ENCODE assay signal across 10 cellular contexts in the genomic region with DNA sequence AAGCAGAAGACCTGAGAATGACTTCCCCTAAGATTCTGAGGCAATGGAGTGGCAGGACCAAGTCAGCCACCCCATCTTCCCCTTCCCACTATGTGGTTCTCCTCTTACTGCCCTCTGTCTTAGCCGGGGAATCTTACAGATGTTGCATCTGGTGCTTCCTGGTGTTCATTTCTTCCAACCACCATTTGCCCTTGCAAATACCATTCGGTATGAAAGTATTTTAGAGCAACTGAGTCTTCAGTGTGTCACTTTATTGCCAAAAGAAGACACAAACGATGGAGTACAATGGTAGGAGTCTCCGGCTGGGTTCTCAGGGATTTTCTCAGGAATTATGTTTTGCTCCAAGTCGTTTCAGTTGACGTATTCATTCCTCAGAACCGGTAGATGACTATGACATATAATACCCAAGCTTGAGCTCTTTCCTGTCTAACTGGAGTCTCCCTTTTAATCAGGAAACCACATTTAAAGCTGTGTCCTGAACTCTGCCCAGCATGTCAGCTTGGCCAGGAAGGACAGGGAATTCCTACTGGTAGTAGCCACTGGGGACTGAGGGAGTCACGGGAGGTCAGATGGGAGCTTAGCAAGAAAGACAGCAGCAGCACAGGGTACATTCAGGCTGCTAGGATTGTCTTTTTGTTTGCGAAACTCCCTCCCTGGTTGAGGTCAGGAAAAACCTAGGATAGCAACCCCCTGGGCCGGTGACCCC.
DNase-seq lines count a peak whose midpoint lies in the region; ATAC-seq, FAIRE-seq and TF ChIP-seq lines count a peak whose summit lies in the region.
"Had no signal": no experiment of that assay in that cellular context is flagged by ENCODE, and none has a peak within 500 bp of the region (broad histone marks: within the 10 kb centered on the region; RNA-seq: fewer than 3 reads in every experiment).

No MANE protein-coding gene starts in this region.

- no peaks in the 10 kb centered on the region for H3K36me3 Mint-ChIP-seq in activated CD4-positive, alpha-beta T cell treated with anti-CD3 and anti-CD28 coated beads, Interleukin-2, amount 10 ng/mL, durations not matched to agents 7 days and 5 days (ENCODE audit: low read depth)

- H2AFZ ChIP-seq in ACC112 (ENCODE audit: low read length, unreplicated experiment), result no peak overlapping the region

- TF ChIP-seq CTCF in Peyer's patch (IDR thresholded peaks at IDR 0.05) (no peak), esophagus squamous epithelium (IDR thresholded peaks at IDR 0.05) (peak in 1 of 6 experiments; percentile 4)

- H3K9me3 ChIP-seq in Peyer's patch (no peaks in the 10 kb centered on the region), esophagus squamous epithelium (no peaks in the 10 kb centered on the region), muscle layer of duodenum (ENCODE audit: control insufficient read depth in 1 of 2, low read length in 2 of 2) (no peaks in the 10 kb centered on the region)

- H3K27me3 ChIP-seq in ACC112 (ENCODE audit: insufficient read depth, low read length) (no peaks in the 10 kb centered on the region), Peyer's patch (no peaks in the 10 kb centered on the region), esophagus squamous epithelium (no peaks in the 10 kb centered on the region), muscle layer of duodenum (ENCODE audit: low read depth, low read length) (no peaks in the 10 kb centered on the region)

- DNase-seq in Peyer's patch (no peak), esophagus squamous epithelium (lab: John Stamatoyannopoulos, UW) (no peak), frontal cortex (ENCODE audit: low spot score in 2 of 2) (no peak)
- no peak for DNase-seq in activated naive CD4-positive, alpha-beta T cell (lab: John Stamatoyannopoulos, UW)
- no peak for DNase-seq in activated CD4-positive, alpha-beta T cell treated with anti-CD3 and anti-CD28 coated beads, Interleukin-2, amount 10 ng/mL, durations not matched to agents 7 days and 5 days
- DNase-seq: activated B cell treated with CpG ODN at 0.5 μM for 24 hours had no signal

- WGBS in esophagus squamous epithelium, 2 donors, result 54 to 62% methylated on average over 10 of the region's 10 CpGs

- H3K27ac Mint-ChIP-seq in activated CD4-positive, alpha-beta T cell treated with anti-CD3 and anti-CD28 coated beads, Interleukin-2, amount 10 ng/mL, durations not matched to agents 7 days and 5 days, result no peak overlapping the region
- H3K27ac Mint-ChIP-seq: activated B cell treated with CpG ODN at 0.5 μM for 24 hours, IgD-negative memory B cell had no signal

- no peak overlapping the region for H3K4me3 Mint-ChIP-seq in activated CD4-positive, alpha-beta T cell treated with anti-CD3 and anti-CD28 coated beads, Interleukin-2, amount 10 ng/mL, durations not matched to agents 7 days and 5 days
- H3K4me3 Mint-ChIP-seq: activated B cell treated with CpG ODN at 0.5 μM for 24 hours, IgD-negative memory B cell had no signal

- TF ChIP-seq POLR2A in Peyer's patch (IDR thresholded peaks at IDR 0.05), result no peak
- TF ChIP-seq POLR2A in esophagus squamous epithelium (IDR thresholded peaks at IDR 0.05), result no peak

- peaks cover 59% of the 10 kb centered on the region for H3K4me1 ChIP-seq in ACC112 (ENCODE audit: control insufficient read depth, insufficient read depth, low read length, unreplicated experiment)
- H3K4me1 ChIP-seq in Peyer's patch, result peaks cover 0 to 10% (median 0%) of the 10 kb centered on the region in 4 donors
- peaks cover 0 to 56% (median 20%) of the 10 kb centered on the region in 3 donors for H3K4me1 ChIP-seq in esophagus squamous epithelium
- peaks cover 12 to 19% of the 10 kb centered on the region in 2 donors for H3K4me1 ChIP-seq in muscle layer of duodenum (ENCODE audit: control insufficient read depth in 1 of 2, insufficient read depth in 2 of 2, low read length in 2 of 2)

- no peaks in the 10 kb centered on the region for H3K36me3 ChIP-seq in ACC112 (ENCODE audit: insufficient read depth, low read length)
- H3K36me3 ChIP-seq in Peyer's patch, result no peaks in the 10 kb centered on the region
- H3K36me3 ChIP-seq in esophagus squamous epithelium, result no peaks in the 10 kb centered on the region
- peaks cover 0 to 3% of the 10 kb centered on the region in 2 donors for H3K36me3 ChIP-seq in muscle layer of duodenum (ENCODE audit: control insufficient read depth in 1 of 2, insufficient read depth in 2 of 2, low read length in 2 of 2)

- H3K4me1 Mint-ChIP-seq in activated CD4-positive, alpha-beta T cell treated with anti-CD3 and anti-CD28 coated beads, Interleukin-2, amount 10 ng/mL, durations not matched to agents 7 days and 5 days, result no peaks in the 10 kb centered on the region

- intact Hi-C loops in esophagus squamous epithelium (cut with DNase I), result no loop called here

- POLR2A ChIA-PET in activated CD4-positive, alpha-beta T cell treated with anti-CD3 and anti-CD28 coated beads, Interleukin-2, amount 10 ng/mL, durations not matched to agents 7 days and 5 days (lab: Charles Lee), result no interaction called here

- CTCF ChIA-PET in activated CD4-positive, alpha-beta T cell treated with anti-CD3 and anti-CD28 coated beads, Interleukin-2, amount 10 ng/mL, durations not matched to agents 7 days and 5 days (lab: Charles Lee), result interaction anchor here (0.8 to 1.9 kb wide), 2 partner anchors 10 to 25 kb away, joined by 3 to 7 read pairs; no protein-coding TSS in a partner anchor

- ATAC-seq in GM19467 (IDR thresholded peaks at IDR 0.05; ENCODE audit: unreplicated experiment), result no peak

- H3K27me3 Mint-ChIP-seq in activated CD4-positive, alpha-beta T cell treated with anti-CD3 and anti-CD28 coated beads, Interleukin-2, amount 10 ng/mL, durations not matched to agents 7 days and 5 days, result peaks cover 31% of the 10 kb centered on the region
- H3K27me3 Mint-ChIP-seq: activated B cell treated with CpG ODN at 0.5 μM for 24 hours, IgD-negative memory B cell had no signal

- no peaks in the 10 kb centered on the region for H3K9me3 Mint-ChIP-seq in activated CD4-positive, alpha-beta T cell treated with anti-CD3 and anti-CD28 coated beads, Interleukin-2, amount 10 ng/mL, durations not matched to agents 7 days and 5 days
- H3K9me3 Mint-ChIP-seq: activated B cell treated with CpG ODN at 0.5 μM for 24 hours, IgD-negative memory B cell had no signal

- H3K79me2 ChIP-seq in ACC112 (ENCODE audit: control insufficient read depth, insufficient read depth, low read length, unreplicated experiment), result peaks cover 61% of the 10 kb centered on the region

- FAIRE-seq in frontal cortex (lab: Jason Lieb, UNC), result no peak

- H3K27ac ChIP-seq in ACC112 (ENCODE audit: low read depth, low read length), result peak overlapping the region; percentile 100
- H3K27ac ChIP-seq in Peyer's patch, result peak overlapping the region in 3 of 4 donors; percentile 21 to 78 (median 42)
- peak overlapping the region; percentile 25 to 89 (median 86) for H3K27ac ChIP-seq in esophagus squamous epithelium
- peak overlapping the region; percentile 82 for H3K27ac ChIP-seq in muscle layer of duodenum (ENCODE audit: low read length)

- H3K4me3 ChIP-seq in ACC112 (ENCODE audit: low read depth, low read length), result peak overlapping the region; percentile 57
- no peak overlapping the region for H3K4me3 ChIP-seq in Peyer's patch
- H3K4me3 ChIP-seq in esophagus squamous epithelium, result no peak overlapping the region
- H3K4me3 ChIP-seq in muscle layer of duodenum (ENCODE audit: low read depth in 1 of 2, low read length in 2 of 2), result no peak overlapping the region

Comparison
In these comparisons a context has a peak if more than half of its experiments do, and no peak if none do; other contexts are left out.
1. H3K27ac ChIP-seq: peak in every context shown above with its lines; median percentile 100 in ACC112; 86 in esophagus squamous epithelium; 82 in muscle layer of duodenum; 42 in Peyer's patch.